14 cellular contexts compared by ENCODE assay signal in the genomic region with DNA sequence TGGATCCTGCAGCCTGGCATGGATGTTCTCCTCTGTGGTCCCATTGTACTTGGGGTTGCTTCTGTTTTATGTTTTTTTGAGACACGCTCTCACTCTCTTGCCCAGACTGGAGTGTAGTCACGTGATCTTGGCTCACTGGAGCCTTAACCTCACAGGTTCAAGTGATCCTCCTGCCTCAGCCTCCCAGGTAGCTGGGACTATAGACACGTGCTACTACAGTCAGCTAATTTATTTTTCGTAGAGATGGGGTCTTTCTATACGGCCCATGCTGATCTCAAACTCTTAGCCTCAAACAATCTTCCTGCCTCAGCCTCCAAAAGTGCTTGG. TPM values are rescaled to one million over a fixed set of nuclear protein-coding genes. Genes with fewer than 3 reads are reported as not detected.
A peak's percentile ranks its signal among the peaks of the same experiment; 100 is the strongest.
DNase-seq lines count a peak whose midpoint lies in the region; ATAC-seq lines count a peak whose summit lies in the region.
"Had no signal": no experiment of that assay in that cellular context is flagged by ENCODE, and none has a peak within 500 bp of the region (broad histone marks: within the 10 kb centered on the region; RNA-seq: fewer than 3 reads in every experiment).

No MANE protein-coding gene starts in this region.

- no peaks in the 10 kb centered on the region for H3K27me3 Mint-ChIP-seq in activated CD4-positive, alpha-beta T cell treated with anti-CD3 and anti-CD28 coated beads, Interleukin-2, amount 10 ng/mL, durations not matched to agents 7 days and 5 days
- H3K27me3 Mint-ChIP-seq in activated CD4-positive, alpha-beta T cell treated with anti-CD3 and anti-CD28 coated beads for 36 hours = no peaks in the 10 kb centered on the region
- no peaks in the 10 kb centered on the region for H3K27me3 Mint-ChIP-seq in activated naive CD8-positive, alpha-beta T cell treated with anti-CD3 and anti-CD28 coated beads, Interleukin-2, amount 50 U/mL, for 24 hours
- H3K27me3 Mint-ChIP-seq in stimulated activated memory B cell treated with anti-CD40 and anti-IgM and Interleukin-4, amounts not matched to agents 10 μg/mL and 1 μg/mL and 100 μg/mL, for 72 hours = no peaks in the 10 kb centered on the region
- H3K27me3 Mint-ChIP-seq: activated CD4-positive, alpha-beta memory T cell treated with anti-CD3 and anti-CD28 coated beads for 36 hours; activated naive CD8-positive, alpha-beta T cell; activated T-cell treated with anti-CD3 and anti-CD28 coated beads, Interleukin-2, amount 50 U/mL, for 24 hours had no signal

- no peaks in the 10 kb centered on the region for H3K27me3 ChIP-seq in mesenchymal stem cell (ENCODE audit: control insufficient read depth in 1 of 2, insufficient read depth in 1 of 2, low read length in 2 of 2)
- H3K27me3 ChIP-seq: left lung had no signal

- H3K36me3 ChIP-seq in mesenchymal stem cell (ENCODE audit: control insufficient read depth in 1 of 2, insufficient read depth in 2 of 2, low read depth in 1 of 2, low read length in 2 of 2) = no peaks in the 10 kb centered on the region
- H3K36me3 ChIP-seq: left lung had no signal

- no peak overlapping the region for H3K14ac ChIP-seq in mesenchymal stem cell (ENCODE audit: low read length in 2 of 2)

- peak overlapping the region; percentile 23 for H4K91ac ChIP-seq in mesenchymal stem cell (ENCODE audit: low read length)

- no peak overlapping the region for H3K4me2 ChIP-seq in mesenchymal stem cell (ENCODE audit: low read length, poor library complexity, severe bottlenecking)

- H3K18ac ChIP-seq in mesenchymal stem cell (ENCODE audit: low read depth in 1 of 2, low read length in 2 of 2) = peak overlapping the region; percentile 14 to 70

- H2BK15ac ChIP-seq in mesenchymal stem cell (ENCODE audit: low read depth, poor library complexity, severe bottlenecking) = no peak overlapping the region

- WGBS in mesenchymal stem cell = 90% methylated on average over 5 of the region's 5 CpGs

- peaks cover 22% of the 10 kb centered on the region for H3K4me1 ChIP-seq in mesenchymal stem cell (ENCODE audit: control insufficient read depth, insufficient read depth, low read depth, low read length)

- H4K8ac ChIP-seq in mesenchymal stem cell (ENCODE audit: low read length) = no peak overlapping the region

- no peak overlapping the region for H2AFZ ChIP-seq in mesenchymal stem cell (ENCODE audit: low read depth, low read length)

- ATAC-seq in activated CD4-positive, alpha-beta T cell treated with anti-CD3 and anti-CD28 coated beads for 36 hours = no peak
- no peak for ATAC-seq in activated naive CD8-positive, alpha-beta T cell treated with anti-CD3 and anti-CD28 coated beads, Interleukin-2, amount 50 U/mL, for 24 hours
- no peak for ATAC-seq in stimulated activated memory B cell treated with anti-CD40 and anti-IgM and Interleukin-4, amounts not matched to agents 10 μg/mL and 1 μg/mL and 100 μg/mL, for 72 hours
- no peak for ATAC-seq in HG03460 (IDR thresholded peaks at IDR 0.05; ENCODE audit: unreplicated experiment)

- H3K4me1 Mint-ChIP-seq in activated CD4-positive, alpha-beta T cell treated with anti-CD3 and anti-CD28 coated beads, Interleukin-2, amount 10 ng/mL, durations not matched to agents 7 days and 5 days = peaks cover 35% of the 10 kb centered on the region
- H3K4me1 Mint-ChIP-seq in activated CD4-positive, alpha-beta T cell treated with anti-CD3 and anti-CD28 coated beads for 36 hours = peaks cover 18% of the 10 kb centered on the region
- peaks cover 36% of the 10 kb centered on the region for H3K4me1 Mint-ChIP-seq in activated naive CD8-positive, alpha-beta T cell treated with anti-CD3 and anti-CD28 coated beads, Interleukin-2, amount 50 U/mL, for 24 hours
- peaks cover 30% of the 10 kb centered on the region for H3K4me1 Mint-ChIP-seq in stimulated activated memory B cell treated with anti-CD40 and anti-IgM and Interleukin-4, amounts not matched to agents 10 μg/mL and 1 μg/mL and 100 μg/mL, for 72 hours

- H3K9ac ChIP-seq in mesenchymal stem cell (ENCODE audit: low read length) = no peak overlapping the region

- peak overlapping the region in 1 of 2 experiments; percentile 81 for H2BK12ac ChIP-seq in mesenchymal stem cell (ENCODE audit: low read length in 2 of 2)

- H3K4me3 Mint-ChIP-seq in activated CD4-positive, alpha-beta T cell treated with anti-CD3 and anti-CD28 coated beads, Interleukin-2, amount 10 ng/mL, durations not matched to agents 7 days and 5 days = no peak overlapping the region
- H3K4me3 Mint-ChIP-seq in activated CD4-positive, alpha-beta T cell treated with anti-CD3 and anti-CD28 coated beads for 36 hours = no peak overlapping the region
- no peak overlapping the region for H3K4me3 Mint-ChIP-seq in activated naive CD8-positive, alpha-beta T cell treated with anti-CD3 and anti-CD28 coated beads, Interleukin-2, amount 50 U/mL, for 24 hours
- H3K4me3 Mint-ChIP-seq in stimulated activated memory B cell treated with anti-CD40 and anti-IgM and Interleukin-4, amounts not matched to agents 10 μg/mL and 1 μg/mL and 100 μg/mL, for 72 hours = no peak overlapping the region
- H3K4me3 Mint-ChIP-seq: activated CD4-positive, alpha-beta memory T cell treated with anti-CD3 and anti-CD28 coated beads for 36 hours; activated naive CD8-positive, alpha-beta T cell; activated T-cell treated with anti-CD3 and anti-CD28 coated beads, Interleukin-2, amount 50 U/mL, for 24 hours had no signal

- H3K36me3 Mint-ChIP-seq in activated CD4-positive, alpha-beta T cell treated with anti-CD3 and anti-CD28 coated beads, Interleukin-2, amount 10 ng/mL, durations not matched to agents 7 days and 5 days (ENCODE audit: low read depth) = no peaks in the 10 kb centered on the region
- no peaks in the 10 kb centered on the region for H3K36me3 Mint-ChIP-seq in activated CD4-positive, alpha-beta T cell treated with anti-CD3 and anti-CD28 coated beads for 36 hours (ENCODE audit: low read depth)
- no peaks in the 10 kb centered on the region for H3K36me3 Mint-ChIP-seq in activated naive CD8-positive, alpha-beta T cell treated with anti-CD3 and anti-CD28 coated beads, Interleukin-2, amount 50 U/mL, for 24 hours (ENCODE audit: low read depth)
- H3K36me3 Mint-ChIP-seq in stimulated activated memory B cell treated with anti-CD40 and anti-IgM and Interleukin-4, amounts not matched to agents 10 μg/mL and 1 μg/mL and 100 μg/mL, for 72 hours = no peaks in the 10 kb centered on the region
- H3K36me3 Mint-ChIP-seq: activated CD4-positive, alpha-beta memory T cell treated with anti-CD3 and anti-CD28 coated beads for 36 hours; activated naive CD8-positive, alpha-beta T cell had no signal

- H3K79me1 ChIP-seq in mesenchymal stem cell (replicated peaks; ENCODE audit: low read length, poor library complexity, severe bottlenecking) = peaks cover 6% of the 10 kb centered on the region

- H3K27ac Mint-ChIP-seq in activated CD4-positive, alpha-beta T cell treated with anti-CD3 and anti-CD28 coated beads, Interleukin-2, amount 10 ng/mL, durations not matched to agents 7 days and 5 days = peak overlapping the region; percentile 31
- no peak overlapping the region for H3K27ac Mint-ChIP-seq in activated CD4-positive, alpha-beta T cell treated with anti-CD3 and anti-CD28 coated beads for 36 hours
- peak overlapping the region; percentile 64 for H3K27ac Mint-ChIP-seq in activated naive CD8-positive, alpha-beta T cell treated with anti-CD3 and anti-CD28 coated beads, Interleukin-2, amount 50 U/mL, for 24 hours
- H3K27ac Mint-ChIP-seq in stimulated activated memory B cell treated with anti-CD40 and anti-IgM and Interleukin-4, amounts not matched to agents 10 μg/mL and 1 μg/mL and 100 μg/mL, for 72 hours = peak overlapping the region; percentile 44
- H3K27ac Mint-ChIP-seq: activated CD4-positive, alpha-beta memory T cell treated with anti-CD3 and anti-CD28 coated beads for 36 hours; activated naive CD8-positive, alpha-beta T cell; activated T-cell treated with anti-CD3 and anti-CD28 coated beads, Interleukin-2, amount 50 U/mL, for 24 hours had no signal

- intact Hi-C loops in activated CD4-positive, alpha-beta T cell treated with anti-CD3 and anti-CD28 coated beads for 36 hours (cut with DNase I, micrococcal nuclease) = no loop called here

- CTCF ChIA-PET in activated CD4-positive, alpha-beta T cell treated with anti-CD3 and anti-CD28 coated beads, Interleukin-2, amount 10 ng/mL, durations not matched to agents 7 days and 5 days (lab: Charles Lee) = interaction anchor here (1.3 kb wide), 1 partner anchor 26 kb away, joined by 3 read pairs; no protein-coding TSS in a partner anchor
- CTCF ChIA-PET in activated CD4-positive, alpha-beta T cell treated with anti-CD3 and anti-CD28 coated beads for 36 hours (lab: Charles Lee) = interaction anchor here (0.6 kb wide), 1 partner anchor 46 kb away, joined by 3 read pairs; no protein-coding TSS in a partner anchor

- peak overlapping the region; percentile 97 for H2AK5ac ChIP-seq in mesenchymal stem cell (ENCODE audit: low read length, severe bottlenecking)

- no peak overlapping the region for H3K4me3 ChIP-seq in mesenchymal stem cell (ENCODE audit: insufficient read depth in 1 of 2, low read depth in 1 of 2, low read length in 2 of 2)
- H3K4me3 ChIP-seq: left lung had no signal

- H2BK5ac ChIP-seq in mesenchymal stem cell (ENCODE audit: low read depth, low read length, poor library complexity, severe bottlenecking) = peak overlapping the region; percentile 6

- H3K9me3 Mint-ChIP-seq in activated CD4-positive, alpha-beta T cell treated with anti-CD3 and anti-CD28 coated beads, Interleukin-2, amount 10 ng/mL, durations not matched to agents 7 days and 5 days = no peaks in the 10 kb centered on the region
- no peaks in the 10 kb centered on the region for H3K9me3 Mint-ChIP-seq in activated CD4-positive, alpha-beta T cell treated with anti-CD3 and anti-CD28 coated beads for 36 hours (ENCODE audit: low read depth)
- no peaks in the 10 kb centered on the region for H3K9me3 Mint-ChIP-seq in activated naive CD8-positive, alpha-beta T cell treated with anti-CD3 and anti-CD28 coated beads, Interleukin-2, amount 50 U/mL, for 24 hours
- H3K9me3 Mint-ChIP-seq in stimulated activated memory B cell treated with anti-CD40 and anti-IgM and Interleukin-4, amounts not matched to agents 10 μg/mL and 1 μg/mL and 100 μg/mL, for 72 hours = no peaks in the 10 kb centered on the region
- H3K9me3 Mint-ChIP-seq: activated CD4-positive, alpha-beta memory T cell treated with anti-CD3 and anti-CD28 coated beads for 36 hours; activated T-cell treated with anti-CD3 and anti-CD28 coated beads, Interleukin-2, amount 50 U/mL, for 24 hours had no signal

- POLR2A ChIA-PET in activated CD4-positive, alpha-beta T cell treated with anti-CD3 and anti-CD28 coated beads, Interleukin-2, amount 10 ng/mL, durations not matched to agents 7 days and 5 days (lab: Charles Lee) = no interaction called here
- POLR2A ChIA-PET in activated CD4-positive, alpha-beta T cell treated with anti-CD3 and anti-CD28 coated beads for 36 hours (lab: Charles Lee) = interaction anchor here (0.6 kb wide), 1 partner anchor 74 kb away, joined by 3 read pairs; no protein-coding TSS in a partner anchor

- DNase-seq in activated CD4-positive, alpha-beta T cell treated with anti-CD3 and anti-CD28 coated beads, Interleukin-2, amount 10 ng/mL, durations not matched to agents 7 days and 5 days = no peak
- no peak for DNase-seq in activated CD4-positive, alpha-beta T cell treated with anti-CD3 and anti-CD28 coated beads for 36 hours
- no peak for DNase-seq in activated naive CD8-positive, alpha-beta T cell treated with anti-CD3 and anti-CD28 coated beads, Interleukin-2, amount 50 U/mL, for 24 hours
- DNase-seq in mesenchymal stem cell (no peak), iPS-NIHi7 (ENCODE audit: extremely low spot score) (no peak)
- DNase-seq in activated CD4-positive, alpha-beta T cell treated with anti-CD3 and anti-CD28 coated beads, Interleukin-2, amount 50 U/mL, for 4 hours = no peak
- DNase-seq: activated CD4-positive, alpha-beta memory T cell treated with anti-CD3 and anti-CD28 coated beads for 36 hours; activated T-cell treated with anti-CD3 and anti-CD28 coated beads, Interleukin-2, amount 50 U/mL, for 24 hours; left lung; NCI-H2227 treated with DMSO at 0.1 percent for 48 hours had no signal

- H3K23ac ChIP-seq in mesenchymal stem cell (ENCODE audit: low read length in 2 of 2) = no peak overlapping the region

- no peaks in the 10 kb centered on the region for H3K9me3 ChIP-seq in mesenchymal stem cell (ENCODE audit: control insufficient read depth, low read length)
- H3K9me3 ChIP-seq: left lung had no signal

- H3K27ac ChIP-seq in mesenchymal stem cell (ENCODE audit: low read length, poor library complexity, severe bottlenecking) = peak overlapping the region; percentile 88
- H3K27ac ChIP-seq: C4-2B had no signal

- H3K4ac ChIP-seq in mesenchymal stem cell (ENCODE audit: low read depth in 1 of 2, low read length in 2 of 2) = peak overlapping the region in 1 of 2 experiments; percentile 3

- H2BK120ac ChIP-seq in mesenchymal stem cell (ENCODE audit: low read depth, low read length) = no peak overlapping the region

RNA-seq across cellular contexts. Expression of a gene that starts 10.0 kb away (rescaled TPM):
- 1,000 to 10,000 TPM in 1 of 2 experiments, 100 to 1,000 TPM in 1; 881 to 1,009 TPM for total RNA-seq in activated CD4-positive, alpha-beta T cell treated with anti-CD3 and anti-CD28 coated beads, Interleukin-2, amount 10 ng/mL, durations not matched to agents 7 days and 5 days
- 100 to 1,000 TPM; 720 to 773 TPM for total RNA-seq in activated CD4-positive, alpha-beta T cell treated with anti-CD3 and anti-CD28 coated beads for 36 hours
- 369 TPM for polyA plus RNA-seq in mesenchymal stem cell (2013, experiment 1 of 2)
- 336 TPM for polyA plus RNA-seq in mesenchymal stem cell (2013, experiment 2 of 2)
